ENCODE assay signal across 17 cellular contexts in genomic region chr10:80496555-80497172, GRCh38. TPM values are rescaled to one million over a fixed set of nuclear protein-coding genes. Genes with fewer than 3 reads are reported as not detected.
DNase-seq lines count a peak whose midpoint lies in the region; ATAC-seq, FAIRE-seq and TF ChIP-seq lines count a peak whose summit lies in the region.
"Had no signal": no experiment of that assay in that cellular context is flagged by ENCODE, and none has a peak within 500 bp of the region (broad histone marks: within the 10 kb centered on the region; RNA-seq: fewer than 3 reads in every experiment).

No MANE protein-coding gene starts in this region.

- peaks cover 12 to 23% of the 10 kb centered on the region in 2 experiments for H3K36me3 ChIP-seq in keratinocyte (ENCODE audit: control insufficient read depth in 2 of 2, extremely low read depth in 1 of 2, insufficient read depth in 2 of 2, low read length in 2 of 2)
- peaks cover 0 to 19% (median under 1%) of the 10 kb centered on the region in 4 donors for H3K36me3 ChIP-seq in upper lobe of left lung
- peaks cover 3 to 82% of the 10 kb centered on the region in 2 donors for H3K36me3 ChIP-seq in neuronal stem cell (replicated peaks in 1 of 2; ENCODE audit: control insufficient read depth in 2 of 2, insufficient read depth in 2 of 2, low read length in 2 of 2)

- peaks cover 8% of the 10 kb centered on the region for H4K20me1 ChIP-seq in keratinocyte (ENCODE audit: control insufficient read depth, extremely low read depth, insufficient read depth, low read length)

- H3K4me3 ChIP-seq in keratinocyte (ENCODE audit: control insufficient read depth in 2 of 3, extremely low read depth in 1 of 3, insufficient read depth in 2 of 3, low read depth in 1 of 3, low read length in 3 of 3) (no peak overlapping the region), upper lobe of left lung (no peak overlapping the region), neuronal stem cell (ENCODE audit: low read length in 2 of 2) (no peak overlapping the region)
- H3K4me3 ChIP-seq: lung had no signal

- H2BK12ac ChIP-seq in neuronal stem cell (ENCODE audit: low read length), result no peak overlapping the region

- CTCF ChIA-PET in activated naive CD4-positive, alpha-beta T cell treated with anti-CD3 and anti-CD28 coated beads, Interleukin-2, amount 10 ng/mL, durations not matched to agents 7 days and 5 days (lab: Charles Lee), result interaction anchor here (1.9 to 21.2 kb wide), 3 partner anchors 9 to 37 kb away, joined by 15 to 986 read pairs (median 36); partner anchors contain the start of gene TSPAN14

- peaks cover 98% of the 10 kb centered on the region for H3K4me1 Mint-ChIP-seq in activated naive CD4-positive, alpha-beta T cell treated with anti-CD3 and anti-CD28 coated beads, Interleukin-2, amount 10 ng/mL, durations not matched to agents 7 days and 5 days
- H3K4me1 Mint-ChIP-seq in activated naive CD8-positive, alpha-beta T cell (ENCODE audit: low read depth), result peaks cover 95% of the 10 kb centered on the region

- H3K27me3 Mint-ChIP-seq in activated naive CD4-positive, alpha-beta T cell treated with anti-CD3 and anti-CD28 coated beads, Interleukin-2, amount 10 ng/mL, durations not matched to agents 7 days and 5 days, result no peaks in the 10 kb centered on the region
- H3K27me3 Mint-ChIP-seq in activated naive CD8-positive, alpha-beta T cell, result no peaks in the 10 kb centered on the region

- peaks cover 86% of the 10 kb centered on the region for H3K4me1 ChIP-seq in keratinocyte (ENCODE audit: control insufficient read depth, extremely low read depth, insufficient read depth, low read length)
- peaks cover 97 to 100% (median 97%) of the 10 kb centered on the region in 4 donors for H3K4me1 ChIP-seq in upper lobe of left lung
- peaks cover 29 to 30% of the 10 kb centered on the region in 2 donors for H3K4me1 ChIP-seq in neuronal stem cell (ENCODE audit: control insufficient read depth in 2 of 2, insufficient read depth in 1 of 2, low read depth in 1 of 2, low read length in 2 of 2)

- no peak overlapping the region for H4K91ac ChIP-seq in neuronal stem cell (ENCODE audit: low read depth, low read length, poor library complexity)

- ATAC-seq in upper lobe of left lung (ENCODE audit: low FRiP score in 2 of 2) (no peak), HG02623 (IDR thresholded peaks at IDR 0.05; ENCODE audit: unreplicated experiment) (no peak)

- no peak overlapping the region for H3K18ac ChIP-seq in neuronal stem cell (ENCODE audit: low read length)

- no peak overlapping the region for H2BK5ac ChIP-seq in neuronal stem cell (ENCODE audit: low read length)

- H3K27ac ChIP-seq in keratinocyte (ENCODE audit: control insufficient read depth, insufficient read depth, low read length) (peak overlapping the region; percentile 89), upper lobe of left lung (peak overlapping the region; percentile 87 to 92 (median 90)), neuronal stem cell (replicated peaks; ENCODE audit: low read length) (no peak overlapping the region)

- H2BK120ac ChIP-seq in neuronal stem cell (ENCODE audit: low read depth, low read length), result no peak overlapping the region

- peaks cover 87% of the 10 kb centered on the region for H3K79me2 ChIP-seq in keratinocyte (ENCODE audit: control insufficient read depth, insufficient read depth, low read length)

- no peak overlapping the region for H4K8ac ChIP-seq in neuronal stem cell (ENCODE audit: low read depth, low read length)

- WGBS in upper lobe of left lung, 2 donors, result 87 to 91% methylated on average over 4 of the region's 4 CpGs
- WGBS in neuronal stem cell (ENCODE audit: extremely low coverage in 2 of 2, insufficient read length in 2 of 2, insufficient replicate concordance in 1 of 2), 2 donors, result no CpG with 5 or more reads among the region's 4 CpGs

- H3K23ac ChIP-seq in neuronal stem cell (ENCODE audit: low read depth, low read length, poor library complexity), result no peak overlapping the region

- peaks cover 82% of the 10 kb centered on the region for H3K36me3 Mint-ChIP-seq in activated naive CD4-positive, alpha-beta T cell treated with anti-CD3 and anti-CD28 coated beads, Interleukin-2, amount 10 ng/mL, durations not matched to agents 7 days and 5 days
- peaks cover 25% of the 10 kb centered on the region for H3K36me3 Mint-ChIP-seq in activated naive CD8-positive, alpha-beta T cell

- no peaks in the 10 kb centered on the region for H3K27me3 ChIP-seq in keratinocyte (ENCODE audit: control insufficient read depth, extremely low read depth, insufficient read depth, low read length)
- H3K27me3 ChIP-seq in upper lobe of left lung, result no peaks in the 10 kb centered on the region
- no peaks in the 10 kb centered on the region for H3K27me3 ChIP-seq in neuronal stem cell (ENCODE audit: control insufficient read depth in 3 of 3, insufficient read depth in 3 of 3, low read depth in 1 of 3, low read length in 3 of 3)

- no peak for DNase-seq in activated naive CD4-positive, alpha-beta T cell treated with anti-CD3 and anti-CD28 coated beads, Interleukin-2, amount 10 ng/mL, durations not matched to agents 7 days and 5 days
- DNase-seq in activated naive CD4-positive, alpha-beta T cell (lab: John Stamatoyannopoulos, UW), result no peak
- DNase-seq in keratinocyte (ENCODE audit: low read depth, low spot score), result no peak
- DNase-seq in upper lobe of left lung, result no peak
- no peak for DNase-seq in neuronal stem cell (ENCODE audit: low spot score)
- no peak for DNase-seq in C1 segment of cervical spinal cord (lab: John Stamatoyannopoulos, UW)
- DNase-seq: DMS79; NCI-H187 treated with DMSO at 0.1 percent for 48 hours; NCI-H774; stimulated activated CD4-positive, alpha-beta T cell treated with anti-CD3 and anti-CD28 coated beads, Interleukin-12 subunit alpha, Interleukin-12 subunit beta, amount 100 ng/mL, for 4 hours; trophoblast cell had no signal

- H3K4me3 Mint-ChIP-seq in activated naive CD4-positive, alpha-beta T cell treated with anti-CD3 and anti-CD28 coated beads, Interleukin-2, amount 10 ng/mL, durations not matched to agents 7 days and 5 days, result peak overlapping the region; percentile 31
- peak overlapping the region; percentile 48 for H3K4me3 Mint-ChIP-seq in activated naive CD8-positive, alpha-beta T cell

- no peak overlapping the region for H2BK15ac ChIP-seq in neuronal stem cell (ENCODE audit: low read length)

- no peak for FAIRE-seq in keratinocyte (lab: Jason Lieb, UNC)
- FAIRE-seq: TTC549 had no signal

- H3K79me1 ChIP-seq in neuronal stem cell (ENCODE audit: low read depth, low read length), result peaks cover 15% of the 10 kb centered on the region

- no peak overlapping the region for H3K14ac ChIP-seq in neuronal stem cell (ENCODE audit: low read length)

- H3K9me3 Mint-ChIP-seq in activated naive CD4-positive, alpha-beta T cell treated with anti-CD3 and anti-CD28 coated beads, Interleukin-2, amount 10 ng/mL, durations not matched to agents 7 days and 5 days, result peaks cover 11% of the 10 kb centered on the region
- no peaks in the 10 kb centered on the region for H3K9me3 Mint-ChIP-seq in activated naive CD8-positive, alpha-beta T cell (ENCODE audit: low read depth)

- no peak overlapping the region for H2AK5ac ChIP-seq in neuronal stem cell (ENCODE audit: low read depth, low read length)

- H3K27ac Mint-ChIP-seq in activated naive CD4-positive, alpha-beta T cell treated with anti-CD3 and anti-CD28 coated beads, Interleukin-2, amount 10 ng/mL, durations not matched to agents 7 days and 5 days, result peak overlapping the region; percentile 66
- peak overlapping the region; percentile 95 for H3K27ac Mint-ChIP-seq in activated naive CD8-positive, alpha-beta T cell

- TF ChIP-seq CTCF in keratinocyte (optimal IDR thresholded peaks at IDR 0.05 in 1 of 3, IDR thresholded peaks at IDR 0.05 in 1 of 3, conservative IDR thresholded peaks at IDR 0.05 in 1 of 3; ENCODE audit: extremely low read depth in 1 of 3, insufficient read depth in 2 of 3, low read length in 3 of 3) (no peak), upper lobe of left lung (IDR thresholded peaks at IDR 0.05) (no peak)

- TF ChIP-seq POLR2A in upper lobe of left lung (IDR thresholded peaks at IDR 0.05), result no peak

- H3K4me2 ChIP-seq in keratinocyte (ENCODE audit: control insufficient read depth, extremely low read depth, insufficient read depth, low read depth, low read length) (peak overlapping the region; percentile 22), neuronal stem cell (ENCODE audit: insufficient read depth, low read length, poor library complexity, severe bottlenecking) (no peak overlapping the region)

- H3K4ac ChIP-seq in neuronal stem cell (ENCODE audit: low read length), result no peak overlapping the region

- H3K9me1 ChIP-seq in keratinocyte (ENCODE audit: control insufficient read depth, extremely low read depth, insufficient read depth, low read length), result no peaks in the 10 kb centered on the region

- H3K9ac ChIP-seq in keratinocyte (ENCODE audit: control insufficient read depth, extremely low read depth, insufficient read depth, low read length), result no peak overlapping the region
- H3K9ac ChIP-seq in neuronal stem cell (ENCODE audit: low read depth, low read length, poor library complexity), result no peak overlapping the region

- no peaks in the 10 kb centered on the region for H3K9me3 ChIP-seq in keratinocyte (ENCODE audit: control insufficient read depth, low read depth, low read length)
- H3K9me3 ChIP-seq in upper lobe of left lung, result no peaks in the 10 kb centered on the region
- peaks cover 2 to 21% of the 10 kb centered on the region in 2 donors for H3K9me3 ChIP-seq in neuronal stem cell (replicated peaks in 1 of 2; ENCODE audit: control insufficient read depth in 2 of 2, insufficient read depth in 1 of 2, low read depth in 1 of 2, low read length in 2 of 2)

- no peak for TF ChIP-seq EP300 in upper lobe of left lung (IDR thresholded peaks at IDR 0.05)

- dilution Hi-C loops in keratinocyte (cut with MboI; ENCODE audit: extremely low pct_ligation_motif_present, low sequenced_read_pairs), result no loop called here

- H2AFZ ChIP-seq in keratinocyte (ENCODE audit: control insufficient read depth, low read length) (no peak overlapping the region), neuronal stem cell (ENCODE audit: low read length) (no peak overlapping the region)

RNA-seq across cellular contexts. Expression of gene SH2D4B, which starts 41.0 kb away (rescaled TPM):
- polyA plus RNA-seq in keratinocyte, result 0.03 to 0.42 TPM (median 0.22 TPM) in 3 replicates
- polyA plus RNA-seq in keratinocyte (2011; ENCODE audit: low read depth), result 0.16 TPM
- 0.09 and 0.24 TPM in 2 replicates for polyA plus RNA-seq in keratinocyte (2011; cell fraction: cytosol; rRNA removed)
- 0.23 and 0.28 TPM in 2 replicates for polyA plus RNA-seq in keratinocyte (2011; cell fraction: nucleus; rRNA removed)
- polyA plus RNA-seq in keratinocyte (2012; ENCODE audit: low replicate concordance), result 0.06 and 0.39 TPM in 2 replicates
- 0.13 to 0.16 TPM in 2 of 3 replicates, not detected in the other for polyA minus RNA-seq in keratinocyte
- polyA minus RNA-seq in keratinocyte (2011; cell fraction: cytosol; rRNA and poly(A)+ RNA removed), result not detected
- polyA minus RNA-seq in keratinocyte (2011; cell fraction: nucleus; rRNA and poly(A)+ RNA removed), result 0.32 and 0.70 TPM in 2 replicates
- 1 to 10 TPM in 1 of 6 donors, under 1 TPM in 4, not detected in 1; 0.15 to 1.0 (median 0.55) TPM for total RNA-seq in upper lobe of left lung
- 0.04 TPM for polyA plus RNA-seq in neuronal stem cell (2013, experiment 1 of 2)
- polyA plus RNA-seq in neuronal stem cell (2013, experiment 2 of 2), result 0.04 TPM
- total RNA-seq: LHCN-M2, Right ventricle myocardium superior had no signal

RNA-seq across cellular contexts. Expression of gene TSPAN14, which starts 42.6 kb away (rescaled TPM):
- 71.1 to 191 TPM (median 87.0 TPM) in 3 replicates for polyA plus RNA-seq in keratinocyte
- 24.8 TPM for polyA plus RNA-seq in keratinocyte (2011; ENCODE audit: low read depth)
- polyA plus RNA-seq in keratinocyte (2011; cell fraction: cytosol; rRNA removed), result 64.9 and 73.6 TPM in 2 replicates
- polyA plus RNA-seq in keratinocyte (2011; cell fraction: nucleus; rRNA removed), result 286 and 296 TPM in 2 replicates
- 89.0 and 143 TPM in 2 replicates for polyA plus RNA-seq in keratinocyte (2012; ENCODE audit: low replicate concordance)
- polyA minus RNA-seq in keratinocyte, result 94.5 to 356 TPM (median 124 TPM) in 3 replicates
- 73.1 TPM for polyA minus RNA-seq in keratinocyte (2011; cell fraction: cytosol; rRNA and poly(A)+ RNA removed)
- polyA minus RNA-seq in keratinocyte (2011; cell fraction: nucleus; rRNA and poly(A)+ RNA removed), result 118 and 190 TPM in 2 replicates
- total RNA-seq in upper lobe of left lung, result 100 to 1,000 TPM in 4 of 6 donors, 10 to 100 TPM in 2; 52.1 to 157 (median 111) TPM
- 80.2 TPM for polyA plus RNA-seq in neuronal stem cell (2013, experiment 1 of 2)
- 80.5 TPM for polyA plus RNA-seq in neuronal stem cell (2013, experiment 2 of 2)
